1 cellular context compared by ENCODE assay signal in genomic region chr10:6144609-6145413, GRCh38.
TF ChIP-seq lines count a peak whose summit lies in the region.

No MANE protein-coding gene starts in this region.

TF ChIP-seq in WTC11, 78 proteins besides CTCF, POLR2A, EP300 and RAD21 (continued from another document and continues in another):
- TF ChIP-seq SMAD3 (CRISPR knock-in tag; IDR thresholded peaks at IDR 0.05; ENCODE audit: borderline replicate concordance) (no peak), ZNF138 (CRISPR knock-in tag; conservative IDR thresholded peaks at IDR 0.05) (no peak), ZNF416 (CRISPR knock-in tag; IDR thresholded peaks at IDR 0.05) (no peak), SP1 (CRISPR knock-in tag; conservative IDR thresholded peaks at IDR 0.05) (peak; percentile 38; the same call in 1 of the 2 replicates), CDX4 (CRISPR knock-in tag; IDR thresholded peaks at IDR 0.05; ENCODE audit: borderline replicate concordance) (no peak), JAZF1 (CRISPR knock-in tag; IDR thresholded peaks at IDR 0.05) (no peak), FOXJ3 (CRISPR knock-in tag; IDR thresholded peaks at IDR 0.05; ENCODE audit: borderline replicate concordance) (no peak), ZNF317 (CRISPR knock-in tag; IDR thresholded peaks at IDR 0.05; ENCODE audit: borderline replicate concordance, low read depth) (no peak), ZNF423 (CRISPR knock-in tag; IDR thresholded peaks at IDR 0.05) (no peak), NR3C1 (CRISPR knock-in tag; conservative IDR thresholded peaks at IDR 0.05; ENCODE audit: low read depth) (no peak), ZBTB43 (CRISPR knock-in tag; IDR thresholded peaks at IDR 0.05) (0 out of 2 replicates have a peak, but pooled peaks have one; percentile 28), ERG (CRISPR knock-in tag; IDR thresholded peaks at IDR 0.05) (no peak), GTF2I (CRISPR knock-in tag; conservative IDR thresholded peaks at IDR 0.05) (no peak), IRF1 (CRISPR knock-in tag; IDR thresholded peaks at IDR 0.05) (0 out of 2 replicates have a peak, but pooled peaks have one; percentile 44), ZNF512 (CRISPR knock-in tag; IDR thresholded peaks at IDR 0.05; ENCODE audit: borderline replicate concordance) (no peak), RELA (CRISPR knock-in tag; IDR thresholded peaks at IDR 0.05; ENCODE audit: borderline replicate concordance) (peak; percentile 69; the same call in 1 of the 2 replicates), CREB1 (CRISPR knock-in tag; IDR thresholded peaks at IDR 0.05) (0 out of 2 replicates have a peak, but pooled peaks have one; percentile 60), ATF6 (CRISPR knock-in tag; IDR thresholded peaks at IDR 0.05) (no peak), NR2C2 (CRISPR knock-in tag; IDR thresholded peaks at IDR 0.05) (no peak), ZNF532 (CRISPR knock-in tag; IDR thresholded peaks at IDR 0.05; ENCODE audit: borderline replicate concordance) (no peak), ZSCAN18 (CRISPR knock-in tag; IDR thresholded peaks at IDR 0.05) (no peak), ZNF219 (CRISPR knock-in tag; IDR thresholded peaks at IDR 0.05; ENCODE audit: borderline replicate concordance) (no peak), ZNF671 (CRISPR knock-in tag; IDR thresholded peaks at IDR 0.05) (no peak), GRHL2 (CRISPR knock-in tag; IDR thresholded peaks at IDR 0.05; ENCODE audit: insufficient replicate concordance, severe bottlenecking) (no peak), PREB (CRISPR knock-in tag; IDR thresholded peaks at IDR 0.05; ENCODE audit: borderline replicate concordance) (no peak), NFE2L1 (CRISPR knock-in tag; IDR thresholded peaks at IDR 0.05) (no peak), ZNF281 (CRISPR knock-in tag; IDR thresholded peaks at IDR 0.05) (peak; percentile 17; the same call in 1 of the 2 replicates), FOXK1 (CRISPR knock-in tag; IDR thresholded peaks at IDR 0.05) (0 out of 2 replicates have a peak, but pooled peaks have one; percentile 15), NR1H2 (CRISPR knock-in tag; IDR thresholded peaks at IDR 0.05) (no peak), OVOL2 (CRISPR knock-in tag; IDR thresholded peaks at IDR 0.05; ENCODE audit: borderline replicate concordance) (no peak), TEAD1 (CRISPR knock-in tag; IDR thresholded peaks at IDR 0.05) (peak; percentile 57; the same call in 1 of the 2 replicates), JUN (CRISPR knock-in tag; IDR thresholded peaks at IDR 0.05) (no peak), ATF1 (CRISPR knock-in tag; IDR thresholded peaks at IDR 0.05) (0 out of 2 replicates have a peak, but pooled peaks have one; percentile 74), KAT7 (CRISPR knock-in tag; IDR thresholded peaks at IDR 0.05; ENCODE audit: borderline replicate concordance) (no peak), FOXP1 (CRISPR knock-in tag; IDR thresholded peaks at IDR 0.05; ENCODE audit: borderline replicate concordance) (peak; percentile 84), FOXP4 (CRISPR knock-in tag; IDR thresholded peaks at IDR 0.05) (peak; percentile 70; the same call in 1 of the 2 replicates), RORB (CRISPR knock-in tag; IDR thresholded peaks at IDR 0.05) (no peak), CREM (CRISPR knock-in tag; IDR thresholded peaks at IDR 0.05) (peak; percentile 39; the same call in 1 of the 2 replicates), HMGA2 (CRISPR knock-in tag; IDR thresholded peaks at IDR 0.05) (no peak)
